Comparison of ENCODE assay signal across 1 cellular context in genomic region chr10:118595598-118596425, GRCh38.
A peak's percentile ranks its signal among the peaks of the same experiment; 100 is the strongest.
TF ChIP-seq lines count a peak whose summit lies in the region.

Gene PRLHR, minus strand, starts transcription at chr10:118595648. Its CDS starts 404 bp downstream, at chr10:118595244.

TF ChIP-seq in HepG2, 621 proteins besides CTCF, POLR2A, EP300 and RAD21 (continued from another document and continues in another):
- no peak for TF ChIP-seq PBX3 (CRISPR knock-in tag; IDR thresholded peaks at IDR 0.05; ENCODE audit: borderline replicate concordance)
- TF ChIP-seq POGK (CRISPR knock-in tag; conservative IDR thresholded peaks at IDR 0.05): no peak
- no peak for TF ChIP-seq ZNF580 (CRISPR knock-in tag; IDR thresholded peaks at IDR 0.05; ENCODE audit: borderline replicate concordance, low read depth)
- TF ChIP-seq SYNCRIP (IDR thresholded peaks at IDR 0.05; ENCODE audit: insufficient read depth, low read depth, low read length): no peak
- no peak for TF ChIP-seq GATAD1 (CRISPR knock-in tag; IDR thresholded peaks at IDR 0.05)
- TF ChIP-seq ZNF605 (CRISPR knock-in tag; IDR thresholded peaks at IDR 0.05): peak; percentile 67; the same call in 1 of the 2 replicates
- no peak for TF ChIP-seq RNF2 (conservative IDR thresholded peaks at IDR 0.05; ENCODE audit: low read depth)
- TF ChIP-seq ZBTB7B (CRISPR knock-in tag; IDR thresholded peaks at IDR 0.05): 0 out of 2 replicates have a peak, but pooled peaks have one; percentile 27
- peak; percentile 38; the same call in 1 of the 2 replicates for TF ChIP-seq HINFP (CRISPR knock-in tag; IDR thresholded peaks at IDR 0.05; ENCODE audit: low read depth)
- peak; percentile 73; the same call in 1 of the 2 replicates for TF ChIP-seq HOXA5 (CRISPR knock-in tag; IDR thresholded peaks at IDR 0.05)
- TF ChIP-seq THAP9 (CRISPR knock-in tag; IDR thresholded peaks at IDR 0.05; ENCODE audit: borderline replicate concordance): no peak
- TF ChIP-seq REXO4 (CRISPR knock-in tag; IDR thresholded peaks at IDR 0.05; ENCODE audit: borderline replicate concordance): no peak
- 0 out of 2 replicates have a peak, but pooled peaks have one; percentile 69 for TF ChIP-seq ZNF557 (CRISPR knock-in tag; IDR thresholded peaks at IDR 0.05)
- TF ChIP-seq EHMT2 (IDR thresholded peaks at IDR 0.05; ENCODE audit: borderline replicate concordance, low read depth, low read length): peak; percentile 84; the same call in 1 of the 2 replicates
- no peak for TF ChIP-seq NR2C2 (CRISPR knock-in tag; IDR thresholded peaks at IDR 0.05; ENCODE audit: borderline replicate concordance)
- no peak for TF ChIP-seq ZNF839 (CRISPR knock-in tag; IDR thresholded peaks at IDR 0.05; ENCODE audit: borderline replicate concordance)
- TF ChIP-seq ZNF331 (CRISPR knock-in tag; IDR thresholded peaks at IDR 0.05): peak; percentile 71; the same call in 1 of the 2 replicates
- TF ChIP-seq ZNF709 (CRISPR knock-in tag; IDR thresholded peaks at IDR 0.05): no peak
- TF ChIP-seq HNF4A (CRISPR knock-in tag; IDR thresholded peaks at IDR 0.05): no peak
- TF ChIP-seq ZNF446 (CRISPR knock-in tag; IDR thresholded peaks at IDR 0.05): no peak
- no peak for TF ChIP-seq MED8 (CRISPR knock-in tag; IDR thresholded peaks at IDR 0.05; ENCODE audit: insufficient replicate concordance)
- no peak for TF ChIP-seq TOE1 (CRISPR knock-in tag; IDR thresholded peaks at IDR 0.05)
- peak; percentile 35; the same call in 1 of the 2 replicates for TF ChIP-seq ZFP91 (CRISPR knock-in tag; IDR thresholded peaks at IDR 0.05; ENCODE audit: borderline replicate concordance)
- TF ChIP-seq ZNF639 (CRISPR knock-in tag; conservative IDR thresholded peaks at IDR 0.05): no peak
- no peak for TF ChIP-seq HNF4G (IDR thresholded peaks at IDR 0.05; ENCODE audit: borderline replicate concordance, low read depth, low read length)
- TF ChIP-seq HNF4G (CRISPR knock-in tag; IDR thresholded peaks at IDR 0.05; ENCODE audit: borderline replicate concordance, low read depth): no peak
- TF ChIP-seq ZFAT (CRISPR knock-in tag; conservative IDR thresholded peaks at IDR 0.05): no peak
- no peak for TF ChIP-seq ZNF550 (CRISPR knock-in tag; IDR thresholded peaks at IDR 0.05; ENCODE audit: borderline replicate concordance)
- no peak for TF ChIP-seq IKZF4 (CRISPR knock-in tag; IDR thresholded peaks at IDR 0.05; ENCODE audit: borderline replicate concordance, low read depth, not compliant biosample characterization)
- TF ChIP-seq ZNF530 (CRISPR knock-in tag; IDR thresholded peaks at IDR 0.05; ENCODE audit: low read depth): no peak
- no peak for TF ChIP-seq NCOA5 (CRISPR knock-in tag; IDR thresholded peaks at IDR 0.05)
- no peak for TF ChIP-seq DPF2 (CRISPR knock-in tag; IDR thresholded peaks at IDR 0.05; ENCODE audit: borderline replicate concordance, low read depth)
- no peak for TF ChIP-seq MAF1 (CRISPR knock-in tag; IDR thresholded peaks at IDR 0.05; ENCODE audit: borderline replicate concordance)
- TF ChIP-seq BRCA1 (CRISPR knock-in tag; IDR thresholded peaks at IDR 0.05): peak; percentile 68; the same call in 1 of the 2 replicates
- TF ChIP-seq ZNF563 (CRISPR knock-in tag; IDR thresholded peaks at IDR 0.05): peak; percentile 43; the same call in 1 of the 2 replicates
- no peak for TF ChIP-seq IRF2 (CRISPR knock-in tag; IDR thresholded peaks at IDR 0.05)
- no peak for TF ChIP-seq REPIN1 (CRISPR knock-in tag; IDR thresholded peaks at IDR 0.05; ENCODE audit: borderline replicate concordance, low read depth)
- no peak for TF ChIP-seq ZNF616 (CRISPR knock-in tag; IDR thresholded peaks at IDR 0.05; ENCODE audit: low read depth)
- TF ChIP-seq ZNF496 (CRISPR knock-in tag; IDR thresholded peaks at IDR 0.05; ENCODE audit: insufficient replicate concordance): no peak
- no peak for TF ChIP-seq KAT7 (CRISPR knock-in tag; IDR thresholded peaks at IDR 0.05; ENCODE audit: borderline replicate concordance)
- no peak for TF ChIP-seq ZNF33A (CRISPR knock-in tag; IDR thresholded peaks at IDR 0.05; ENCODE audit: borderline replicate concordance)
- no peak for TF ChIP-seq AFF4 (CRISPR knock-in tag; IDR thresholded peaks at IDR 0.05)
- TF ChIP-seq CERS6 (CRISPR knock-in tag; IDR thresholded peaks at IDR 0.05): no peak
- TF ChIP-seq SIX4 (CRISPR knock-in tag; IDR thresholded peaks at IDR 0.05): no peak
- no peak for TF ChIP-seq ZNF775 (CRISPR knock-in tag; IDR thresholded peaks at IDR 0.05; ENCODE audit: borderline replicate concordance)
- no peak for TF ChIP-seq ATF1 (CRISPR knock-in tag; IDR thresholded peaks at IDR 0.05)
- no peak for TF ChIP-seq DBP (CRISPR knock-in tag; IDR thresholded peaks at IDR 0.05; ENCODE audit: not compliant biosample characterization)
- TF ChIP-seq MEIS2 (CRISPR knock-in tag; IDR thresholded peaks at IDR 0.05): peak; percentile 43; the same call in 1 of the 2 replicates
- no peak for TF ChIP-seq DR1 (CRISPR knock-in tag; IDR thresholded peaks at IDR 0.05)
